8 cellular contexts compared by ENCODE assay signal in the genomic region with DNA sequence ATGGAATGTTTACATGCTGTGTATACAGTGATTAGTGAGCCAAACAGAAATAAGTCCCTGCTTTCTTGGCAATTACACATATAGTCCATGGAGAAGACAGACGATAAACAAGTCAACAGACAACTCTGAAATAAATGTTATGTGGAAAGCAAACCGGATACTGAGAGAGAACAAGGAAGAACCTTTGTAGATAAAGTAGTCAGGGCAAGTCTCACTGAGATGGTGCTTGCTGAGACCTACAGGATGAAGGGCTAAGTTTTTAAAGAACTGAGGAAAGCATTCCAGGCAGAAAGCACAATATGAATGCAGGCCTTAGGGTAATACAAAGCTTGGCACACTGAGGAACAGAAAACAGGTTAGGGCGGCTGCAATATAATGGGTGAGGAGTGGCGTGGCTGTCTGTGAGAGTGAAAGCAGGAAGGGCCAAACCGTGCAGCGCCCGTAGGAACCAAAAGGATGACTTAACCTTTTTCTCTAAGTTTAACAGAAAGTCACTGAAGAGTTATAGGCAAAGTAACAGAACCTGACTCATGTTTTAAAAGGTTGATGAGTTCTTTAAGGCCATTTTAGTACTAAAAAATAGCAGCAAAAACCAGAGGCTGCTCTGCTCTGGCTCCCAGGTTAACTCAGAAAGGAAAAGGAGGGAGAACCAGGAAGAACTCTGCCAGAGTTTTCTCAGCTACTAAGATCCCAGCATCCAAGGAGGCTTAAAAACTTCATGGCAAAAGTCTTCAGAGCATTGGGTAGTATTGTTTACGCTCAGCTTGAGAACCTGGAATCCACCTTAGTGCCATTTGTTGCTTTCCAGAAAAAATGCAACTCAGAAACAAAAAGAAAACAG. TPM values are rescaled to one million over a fixed set of nuclear protein-coding genes. Genes with fewer than 3 reads are reported as not detected.
A peak's percentile ranks its signal among the peaks of the same experiment; 100 is the strongest.
DNase-seq lines count a peak whose midpoint lies in the region; ATAC-seq and TF ChIP-seq lines count a peak whose summit lies in the region.

No MANE protein-coding gene starts in this region.

- no peaks in the 10 kb centered on the region for H3K36me3 ChIP-seq in left lung
- no peaks in the 10 kb centered on the region for H3K36me3 ChIP-seq in aorta (ENCODE audit: control insufficient read depth in 1 of 2, insufficient read depth in 2 of 2, low read length in 1 of 2)

- ATAC-seq in GM19467 (IDR thresholded peaks at IDR 0.05; ENCODE audit: unreplicated experiment), result peak; percentile 73
- peak; percentile 56 to 59 for ATAC-seq in activated T-cell treated with anti-CD3 and anti-CD28 coated beads, Interleukin-2, amount 50 U/mL, for 4 hours
- ATAC-seq in left lung, result peak; percentile 77
- ATAC-seq in aorta (ENCODE audit: low FRiP score), result peak; percentile 60

- peak; percentile 55 for DNase-seq in CD1c-positive myeloid dendritic cell (ENCODE audit: extremely low spot score)
- peak in 1 of 2 experiments; percentile 37 for DNase-seq in HL-60 (ENCODE audit: low read depth in 1 of 2, low spot score in 1 of 2)
- peak; percentile 11 for DNase-seq in activated T-cell treated with anti-CD3 and anti-CD28 coated beads, Interleukin-2, amount 50 U/mL, for 4 hours
- peak in 1 of 2 donors; percentile 65 for DNase-seq in left lung
- peak in 1 of 2 donors; percentile 54 for DNase-seq in aorta
- no peak for DNase-seq in glutamatergic neuron
- DNase-seq in NCI-H1694 treated with DMSO at 0.1 percent for 48 hours (lab: John Stamatoyannopoulos, UW), result no peak

- peaks cover 57% of the 10 kb centered on the region for H3K4me1 Mint-ChIP-seq in activated T-cell treated with anti-CD3 and anti-CD28 coated beads, Interleukin-2, amount 50 U/mL, for 4 hours (ENCODE audit: low read depth)
- peaks cover 6% of the 10 kb centered on the region for H3K4me1 Mint-ChIP-seq in glutamatergic neuron (ENCODE audit: low read depth, unreplicated experiment)

- intact Hi-C loops in left lung (cut with DNase I), result no loop called here
- intact Hi-C loops in aorta (cut with DNase I), result loop anchor here (5.0 to 10.0 kb wide), 4 partner anchors 137 to 329 kb away; no protein-coding TSS in a partner anchor

- H3K9me3 Mint-ChIP-seq in activated T-cell treated with anti-CD3 and anti-CD28 coated beads, Interleukin-2, amount 50 U/mL, for 4 hours, result no peaks in the 10 kb centered on the region
- peaks cover 2% of the 10 kb centered on the region for H3K9me3 Mint-ChIP-seq in glutamatergic neuron (ENCODE audit: unreplicated experiment)

- H3K27me3 ChIP-seq in HL-60 (ENCODE audit: insufficient read depth, poor library complexity, severe bottlenecking) (no peaks in the 10 kb centered on the region), left lung (no peaks in the 10 kb centered on the region), aorta (ENCODE audit: control insufficient read depth in 1 of 2, insufficient read depth in 2 of 2, low read length in 1 of 2) (no peaks in the 10 kb centered on the region)

- WGBS in aorta, 2 donors, result 16 to 60% methylated on average over 8 of the region's 8 CpGs

- no peak overlapping the region for H3K4me3 ChIP-seq in HL-60 (replicated peaks; ENCODE audit: insufficient read depth, low read length)
- peak overlapping the region in 1 of 2 donors; percentile 1 for H3K4me3 ChIP-seq in left lung
- no peak overlapping the region for H3K4me3 ChIP-seq in aorta (ENCODE audit: low read length in 2 of 2)

- no peak overlapping the region for H3K27ac Mint-ChIP-seq in glutamatergic neuron (ENCODE audit: unreplicated experiment)

- H3K4me3 Mint-ChIP-seq in activated T-cell treated with anti-CD3 and anti-CD28 coated beads, Interleukin-2, amount 50 U/mL, for 4 hours, result peak overlapping the region; percentile 75
- H3K4me3 Mint-ChIP-seq in glutamatergic neuron (ENCODE audit: unreplicated experiment), result no peak overlapping the region

- H3K9me3 ChIP-seq in left lung (no peaks in the 10 kb centered on the region), aorta (ENCODE audit: control insufficient read depth, low read length) (no peaks in the 10 kb centered on the region)

- no peak for TF ChIP-seq CTCF in HL-60 (IDR thresholded peaks at IDR 0.05; ENCODE audit: insufficient read depth, low read length)
- no peak for TF ChIP-seq CTCF in left lung (IDR thresholded peaks at IDR 0.05)
- TF ChIP-seq CTCF in glutamatergic neuron (IDR thresholded peaks at IDR 0.05; ENCODE audit: partially characterized antibody, unreplicated experiment), result no peak

- H3K4me1 ChIP-seq in left lung (peaks cover 4 to 28% of the 10 kb centered on the region in 2 donors), aorta (ENCODE audit: control insufficient read depth in 1 of 2, insufficient read depth in 2 of 2, low read length in 2 of 2) (no peaks in the 10 kb centered on the region)

- peaks cover 2% of the 10 kb centered on the region for H3K36me3 Mint-ChIP-seq in activated T-cell treated with anti-CD3 and anti-CD28 coated beads, Interleukin-2, amount 50 U/mL, for 4 hours (ENCODE audit: insufficient read depth)
- H3K36me3 Mint-ChIP-seq in glutamatergic neuron (ENCODE audit: unreplicated experiment), result no peaks in the 10 kb centered on the region

- no peaks in the 10 kb centered on the region for H3K27me3 Mint-ChIP-seq in activated T-cell treated with anti-CD3 and anti-CD28 coated beads, Interleukin-2, amount 50 U/mL, for 4 hours (ENCODE audit: low read depth)
- no peaks in the 10 kb centered on the region for H3K27me3 Mint-ChIP-seq in glutamatergic neuron (ENCODE audit: unreplicated experiment)

- peak overlapping the region; percentile 66 for H3K27ac ChIP-seq in HL-60 (replicated peaks)
- H3K27ac ChIP-seq in left lung, result peak overlapping the region in 1 of 2 donors; percentile 59
- no peak overlapping the region for H3K27ac ChIP-seq in aorta (ENCODE audit: low read depth in 1 of 2, low read length in 2 of 2)

RNA-seq across cellular contexts. Expression of a gene that starts 8.7 kb away (rescaled TPM):
- 10 to 100 TPM; 59.8 to 62.4 (median 60.7) TPM for total RNA-seq in activated T-cell treated with anti-CD3 and anti-CD28 coated beads, Interleukin-2, amount 50 U/mL, for 4 hours
- total RNA-seq in left lung, result 10 to 100 TPM; 21.0 to 21.1 TPM
- total RNA-seq in aorta, result 10 to 100 TPM; 12.5 to 18.8 TPM
- polyA plus RNA-seq in aorta, result 1 to 10 TPM in 1 of 2 donors, under 1 TPM in 1; 0.63 to 4.7 TPM
- total RNA-seq in glutamatergic neuron (ENCODE audit: unreplicated experiment), result 19.3 TPM

RNA-seq across cellular contexts. Expression of a gene that starts 49.9 kb away (rescaled TPM):
- 1 to 10 TPM in 2 of 3 donors, under 1 TPM in 1; 0.65 to 1.2 (median 1.2) TPM for total RNA-seq in activated T-cell treated with anti-CD3 and anti-CD28 coated beads, Interleukin-2, amount 50 U/mL, for 4 hours
- total RNA-seq in left lung (1 to 10 TPM; 2.7 to 8.3 TPM), aorta (1 to 10 TPM; 1.2 to 2.4 TPM), glutamatergic neuron (ENCODE audit: unreplicated experiment) (3.2 TPM)
- 1 to 10 TPM in 1 of 2 donors, not detected in 1; 2.4 TPM for polyA plus RNA-seq in aorta

Comparison
In these comparisons a context has a peak if more than half of its experiments do, and no peak if none do; other contexts are left out.
1. DNase-seq: peak in CD1c-positive myeloid dendritic cell (single experiment) and activated T-cell treated with anti-CD3 and anti-CD28 coated beads, Interleukin-2, amount 50 U/mL, for 4 hours (single experiment); none in glutamatergic neuron (single experiment) and NCI-H1694 treated with DMSO at 0.1 percent for 48 hours (single experiment).
2. intact Hi-C loops: an anchor here in aorta (5.0 to 10.0 kb wide); none called in left lung.
3. Peak in every context shown above with its lines, with median percentiles within 50 percentile points of each other: ATAC-seq.